Comparison of ENCODE assay signal across 1 cellular context in the genomic region with DNA sequence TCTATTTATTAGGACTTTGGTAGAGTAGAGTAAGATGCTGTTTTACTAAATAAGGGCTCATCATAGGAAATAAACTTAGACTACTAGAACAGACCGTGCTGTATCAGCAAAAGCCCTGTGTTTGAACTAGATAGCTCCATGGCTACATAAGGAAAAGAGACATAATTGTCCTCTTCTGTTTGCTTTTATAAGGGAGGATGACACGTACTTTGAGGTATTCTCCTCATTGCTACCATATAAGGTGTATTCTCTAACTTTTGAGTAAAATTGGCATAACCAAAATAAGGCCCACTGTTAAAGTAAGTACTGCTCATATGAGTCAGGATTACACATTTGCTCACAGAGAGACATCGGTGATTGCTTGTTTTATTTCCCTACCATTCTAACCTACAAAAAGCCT.
TF ChIP-seq lines count a peak whose summit lies in the region.

No MANE protein-coding gene starts in this region.

TF ChIP-seq in HepG2, 621 proteins besides CTCF, POLR2A, EP300 and RAD21 (continued from another document):
- TF ChIP-seq, protein P1, sequence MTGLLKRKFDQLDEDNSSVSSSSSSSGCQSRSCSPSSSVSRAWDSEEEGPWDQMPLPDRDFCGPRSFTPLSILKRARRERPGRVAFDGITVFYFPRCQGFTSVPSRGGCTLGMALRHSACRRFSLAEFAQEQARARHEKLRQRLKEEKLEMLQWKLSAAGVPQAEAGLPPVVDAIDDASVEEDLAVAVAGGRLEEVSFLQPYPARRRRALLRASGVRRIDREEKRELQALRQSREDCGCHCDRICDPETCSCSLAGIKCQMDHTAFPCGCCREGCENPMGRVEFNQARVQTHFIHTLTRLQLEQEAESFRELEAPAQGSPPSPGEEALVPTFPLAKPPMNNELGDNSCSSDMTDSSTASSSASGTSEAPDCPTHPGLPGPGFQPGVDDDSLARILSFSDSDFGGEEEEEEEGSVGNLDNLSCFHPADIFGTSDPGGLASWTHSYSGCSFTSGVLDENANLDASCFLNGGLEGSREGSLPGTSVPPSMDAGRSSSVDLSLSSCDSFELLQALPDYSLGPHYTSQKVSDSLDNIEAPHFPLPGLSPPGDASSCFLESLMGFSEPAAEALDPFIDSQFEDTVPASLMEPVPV (CRISPR knock-in tag; IDR thresholded peaks at IDR 0.05), result no peak
- TF ChIP-seq MAFK (conservative IDR thresholded peaks at IDR 0.05 in 1 of 2, IDR thresholded peaks at IDR 0.05 in 1 of 2; ENCODE audit: low read length in 2 of 2) (peak; percentile 48 to 58; a peak in 3 of 4 replicates), MAFF (IDR thresholded peaks at IDR 0.05; ENCODE audit: low read depth, low read length) (peak; percentile 65), DR1 (CRISPR knock-in tag; IDR thresholded peaks at IDR 0.05) (no peak)
- TF ChIP-seq, protein P2, sequence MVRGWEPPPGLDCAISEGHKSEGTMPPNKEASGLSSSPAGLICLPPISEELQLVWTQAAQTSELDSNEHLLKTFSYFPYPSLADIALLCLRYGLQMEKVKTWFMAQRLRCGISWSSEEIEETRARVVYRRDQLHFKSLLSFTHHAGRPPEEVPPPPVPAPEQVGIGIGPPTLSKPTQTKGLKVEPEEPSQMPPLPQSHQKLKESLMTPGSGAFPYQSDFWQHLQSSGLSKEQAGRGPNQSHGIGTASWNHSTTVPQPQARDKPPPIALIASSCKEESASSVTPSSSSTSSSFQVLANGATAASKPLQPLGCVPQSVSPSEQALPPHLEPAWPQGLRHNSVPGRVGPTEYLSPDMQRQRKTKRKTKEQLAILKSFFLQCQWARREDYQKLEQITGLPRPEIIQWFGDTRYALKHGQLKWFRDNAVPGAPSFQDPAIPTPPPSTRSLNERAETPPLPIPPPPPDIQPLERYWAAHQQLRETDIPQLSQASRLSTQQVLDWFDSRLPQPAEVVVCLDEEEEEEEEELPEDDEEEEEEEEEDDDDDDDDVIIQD (CRISPR knock-in tag; IDR thresholded peaks at IDR 0.05; ENCODE audit: low read depth), result peak; percentile 26; the same call in 1 of the 2 replicates
